In genomic region chr12:74021937-74022336, GRCh38 we compare ENCODE assay signal across 8 cellular contexts.
DNase-seq lines count a peak whose midpoint lies in the region; ATAC-seq and TF ChIP-seq lines count a peak whose summit lies in the region.

No MANE protein-coding gene starts in this region.

- WGBS in ovary, 3 donors = 14 to 17% (median 14%) methylated on average over 9 of the region's 9 CpGs

- H3K27ac Mint-ChIP-seq in activated naive CD4-positive, alpha-beta T cell treated with anti-CD3 and anti-CD28 coated beads, Interleukin-2, amount 50 U/mL, for 72 hours = no peak overlapping the region

- H3K27me3 ChIP-seq in ovary (no peaks in the 10 kb centered on the region), ascending aorta (no peaks in the 10 kb centered on the region)

- H3K36me3 ChIP-seq in ovary (no peaks in the 10 kb centered on the region), ascending aorta (no peaks in the 10 kb centered on the region)

- TF ChIP-seq CTCF in fibroblast of the aortic adventitia (IDR thresholded peaks at IDR 0.05; ENCODE audit: insufficient read depth, low read length) = peak; percentile 49
- TF ChIP-seq CTCF in ovary (IDR thresholded peaks at IDR 0.05) = no peak
- TF ChIP-seq CTCF in ascending aorta (IDR thresholded peaks at IDR 0.05) = peak in 1 of 3 experiments; percentile 17

- H3K27ac ChIP-seq in ovary = no peak overlapping the region
- H3K27ac ChIP-seq in ascending aorta = no peak overlapping the region

- DNase-seq in activated naive CD4-positive, alpha-beta T cell treated with anti-CD3 and anti-CD28 coated beads, Interleukin-2, amount 50 U/mL, for 72 hours (ENCODE audit: low spot score in 2 of 2) = peak in 1 of 2 donors; percentile 22
- DNase-seq in activated naive CD4-positive, alpha-beta T cell (lab: John Stamatoyannopoulos, UW) = no peak
- DNase-seq in HT-29 (ENCODE audit: low spot score) = peak; percentile 87
- peak; percentile 34 for DNase-seq in fibroblast of the aortic adventitia (ENCODE audit: low read depth)
- peak; percentile 18 to 45 (median 20) for DNase-seq in ovary
- DNase-seq in ascending aorta (ENCODE audit: low spot score in 2 of 2) = no peak

- H3K4me3 ChIP-seq in fibroblast of the aortic adventitia (ENCODE audit: low read depth, low read length) (no peak overlapping the region), ovary (no peak overlapping the region), ascending aorta (no peak overlapping the region)

- no peak for TF ChIP-seq POLR2A in ovary (IDR thresholded peaks at IDR 0.05)

- no peak for TF ChIP-seq EP300 in ovary (IDR thresholded peaks at IDR 0.05)

- no peaks in the 10 kb centered on the region for H3K4me1 ChIP-seq in ovary (ENCODE audit: insufficient read depth)
- no peaks in the 10 kb centered on the region for H3K4me1 ChIP-seq in ascending aorta

- ATAC-seq in activated naive CD4-positive, alpha-beta T cell treated with anti-CD3 and anti-CD28 coated beads, Interleukin-2, amount 50 U/mL, for 72 hours = peak; percentile 43 to 68
- ATAC-seq in GM21737 (IDR thresholded peaks at IDR 0.05; ENCODE audit: unreplicated experiment) (peak; percentile 100), SK-N-SH treated with all-trans-retinoic acid at 6 μM for 48 hours (peak; percentile 100)

- H3K9me3 ChIP-seq in ovary (no peaks in the 10 kb centered on the region), ascending aorta (no peaks in the 10 kb centered on the region)

- H3K9me3 Mint-ChIP-seq in activated naive CD4-positive, alpha-beta T cell treated with anti-CD3 and anti-CD28 coated beads, Interleukin-2, amount 50 U/mL, for 72 hours = peaks cover 0 to 3% of the 10 kb centered on the region in 2 donors

- intact Hi-C loops in ovary (cut with DNase I) = no loop called here
- intact Hi-C loops in ascending aorta (cut with DNase I) = no loop called here

- H3K36me3 Mint-ChIP-seq in activated naive CD4-positive, alpha-beta T cell treated with anti-CD3 and anti-CD28 coated beads, Interleukin-2, amount 50 U/mL, for 72 hours = no peaks in the 10 kb centered on the region

TF ChIP-seq in SK-N-SH treated with all-trans-retinoic acid at 6 μM for 48 hours, 23 proteins besides CTCF, POLR2A, EP300 and RAD21:
- TF ChIP-seq POU6F1 (CRISPR knock-in tag; IDR thresholded peaks at IDR 0.05; ENCODE audit: borderline replicate concordance, low read depth) (no peak), GLIS3 (CRISPR knock-in tag; IDR thresholded peaks at IDR 0.05) (no peak), ZFP3 (CRISPR knock-in tag; IDR thresholded peaks at IDR 0.05) (no peak), SNAI2 (CRISPR knock-in tag; IDR thresholded peaks at IDR 0.05) (no peak)

Comparison
In these comparisons a context has a peak if more than half of its experiments do, and no peak if none do; other contexts are left out.
1. DNase-seq: peak in HT-29 (single experiment), fibroblast of the aortic adventitia (single experiment) and ovary (5 of 5); none in activated naive CD4-positive, alpha-beta T cell (0 of 4) and ascending aorta (0 of 2).
2. Peak in every context shown above with its lines, with median percentiles within 50 percentile points of each other: ATAC-seq.